Comparison of ENCODE assay signal across 23 cellular contexts in the genomic region with DNA sequence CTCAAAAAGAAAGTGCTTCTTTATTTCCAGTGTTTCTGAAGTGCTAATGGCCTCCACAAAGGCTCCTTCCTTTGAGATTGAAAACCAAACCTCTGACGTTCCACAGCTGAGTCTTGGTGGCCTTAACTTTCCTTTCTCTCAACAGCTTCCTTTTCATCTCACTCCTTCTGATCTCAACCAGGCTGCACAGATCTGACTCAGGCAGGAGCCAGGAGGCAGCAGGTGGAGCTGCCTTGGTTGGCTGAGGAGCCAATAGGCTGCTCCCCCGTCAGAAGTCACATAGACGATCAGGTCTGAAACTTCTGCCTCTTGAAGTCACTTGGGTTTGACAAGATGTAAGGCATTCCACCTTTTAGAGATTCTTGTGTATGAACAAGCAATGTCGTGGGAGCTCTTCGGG. TPM values are rescaled to one million over a fixed set of nuclear protein-coding genes. Genes with fewer than 3 reads are reported as not detected.
DNase-seq lines count a peak whose midpoint lies in the region; ATAC-seq and TF ChIP-seq lines count a peak whose summit lies in the region.
"Had no signal": no experiment of that assay in that cellular context is flagged by ENCODE, and none has a peak within 500 bp of the region (broad histone marks: within the 10 kb centered on the region; RNA-seq: fewer than 3 reads in every experiment).

No MANE protein-coding gene starts in this region.

- no peak overlapping the region for H3K4me3 Mint-ChIP-seq in activated CD4-positive, alpha-beta memory T cell treated with anti-CD3 and anti-CD28 coated beads for 36 hours
- H3K4me3 Mint-ChIP-seq in activated CD4-positive, alpha-beta memory T cell treated with anti-CD3 and anti-CD28 coated beads, Interleukin-2, amount 10 ng/mL, durations not matched to agents 7 days and 5 days, result no peak overlapping the region
- no peak overlapping the region for H3K4me3 Mint-ChIP-seq in activated naive CD8-positive, alpha-beta T cell treated with anti-CD3 and anti-CD28 coated beads, Interleukin-2, amount 50 U/mL, for 24 hours
- H3K4me3 Mint-ChIP-seq: neural crest cell had no signal

- peaks cover 16% of the 10 kb centered on the region for H3K27me3 Mint-ChIP-seq in activated CD4-positive, alpha-beta memory T cell treated with anti-CD3 and anti-CD28 coated beads for 36 hours
- peaks cover 5% of the 10 kb centered on the region for H3K27me3 Mint-ChIP-seq in activated CD4-positive, alpha-beta memory T cell treated with anti-CD3 and anti-CD28 coated beads, Interleukin-2, amount 10 ng/mL, durations not matched to agents 7 days and 5 days
- peaks cover 7% of the 10 kb centered on the region for H3K27me3 Mint-ChIP-seq in activated naive CD8-positive, alpha-beta T cell treated with anti-CD3 and anti-CD28 coated beads, Interleukin-2, amount 50 U/mL, for 24 hours

- H3K4me3 ChIP-seq in upper lobe of right lung (no peak overlapping the region), foreskin fibroblast (ENCODE audit: low read depth in 1 of 2, low read length in 2 of 2) (no peak overlapping the region)
- H3K4me3 ChIP-seq: body of pancreas, SJSA1, uterus had no signal

- peak; percentile 59 for DNase-seq in activated CD4-positive, alpha-beta memory T cell treated with anti-CD3 and anti-CD28 coated beads for 36 hours
- no peak for DNase-seq in activated CD4-positive, alpha-beta memory T cell treated with anti-CD3 and anti-CD28 coated beads, Interleukin-2, amount 10 ng/mL, durations not matched to agents 7 days and 5 days
- DNase-seq in stimulated activated CD4-positive, alpha-beta T cell treated with anti-CD3 and anti-CD28 coated beads, Interleukin-15, amount 100 ng/mL, for 48 hours (ENCODE audit: low read depth in 2 of 2), result peak; percentile 5 to 7
- no peak for DNase-seq in stimulated activated CD4-positive, alpha-beta T cell treated with anti-CD3 and anti-CD28 coated beads, Interleukin-12 subunit alpha, Interleukin-12 subunit beta, amount 100 ng/mL, for 4 hours
- DNase-seq in activated naive CD8-positive, alpha-beta T cell treated with anti-CD3 and anti-CD28 coated beads, Interleukin-2, amount 50 U/mL, for 24 hours, result no peak
- DNase-seq in upper lobe of right lung, result no peak
- DNase-seq in NCI-H510A treated with DMSO at 0.1 percent for 48 hours (lab: John Stamatoyannopoulos, UW), result no peak
- no peak for DNase-seq in foreskin fibroblast
- DNase-seq: body of pancreas, Caco-2, glutamatergic neuron, HCEC 1CT, mammary epithelial cell, NCI-H1694, NCI-H526 treated with DMSO at 0.1 percent for 48 hours, uterus had no signal

- H3K9me3 Mint-ChIP-seq in activated CD4-positive, alpha-beta memory T cell treated with anti-CD3 and anti-CD28 coated beads for 36 hours, result no peaks in the 10 kb centered on the region
- H3K9me3 Mint-ChIP-seq in activated CD4-positive, alpha-beta memory T cell treated with anti-CD3 and anti-CD28 coated beads, Interleukin-2, amount 10 ng/mL, durations not matched to agents 7 days and 5 days, result no peaks in the 10 kb centered on the region
- no peaks in the 10 kb centered on the region for H3K9me3 Mint-ChIP-seq in activated naive CD8-positive, alpha-beta T cell treated with anti-CD3 and anti-CD28 coated beads, Interleukin-2, amount 50 U/mL, for 24 hours
- H3K9me3 Mint-ChIP-seq: neural crest cell had no signal

- TF ChIP-seq CTCF in upper lobe of right lung (IDR thresholded peaks at IDR 0.05) (no peak), foreskin fibroblast (IDR thresholded peaks at IDR 0.05; ENCODE audit: low read depth, low read length) (no peak)

- peaks cover 3% of the 10 kb centered on the region for H3K4me1 Mint-ChIP-seq in activated CD4-positive, alpha-beta memory T cell treated with anti-CD3 and anti-CD28 coated beads for 36 hours (ENCODE audit: low read depth)
- H3K4me1 Mint-ChIP-seq in activated CD4-positive, alpha-beta memory T cell treated with anti-CD3 and anti-CD28 coated beads, Interleukin-2, amount 10 ng/mL, durations not matched to agents 7 days and 5 days, result no peaks in the 10 kb centered on the region
- H3K4me1 Mint-ChIP-seq in activated naive CD8-positive, alpha-beta T cell treated with anti-CD3 and anti-CD28 coated beads, Interleukin-2, amount 50 U/mL, for 24 hours, result no peaks in the 10 kb centered on the region
- H3K4me1 Mint-ChIP-seq: neural crest cell had no signal

- CTCF ChIA-PET in activated CD4-positive, alpha-beta memory T cell treated with anti-CD3 and anti-CD28 coated beads for 36 hours (lab: Charles Lee), result no interaction called here
- CTCF ChIA-PET in activated CD4-positive, alpha-beta memory T cell treated with anti-CD3 and anti-CD28 coated beads, Interleukin-2, amount 10 ng/mL, durations not matched to agents 7 days and 5 days (lab: Charles Lee), result no interaction called here

- no peak overlapping the region for H3K27ac ChIP-seq in upper lobe of right lung
- H3K27ac ChIP-seq: body of pancreas, parathyroid adenoma, SJSA1, uterus had no signal

- intact Hi-C loops in activated CD4-positive, alpha-beta memory T cell treated with anti-CD3 and anti-CD28 coated beads for 36 hours (cut with micrococcal nuclease), result no loop called here
- intact Hi-C loops in upper lobe of right lung (cut with DNase I), result no loop called here

- no peaks in the 10 kb centered on the region for H3K36me3 ChIP-seq in upper lobe of right lung
- H3K36me3 ChIP-seq: SJSA1, uterus had no signal

- H3K4me1 ChIP-seq in upper lobe of right lung, result no peaks in the 10 kb centered on the region
- H3K4me1 ChIP-seq: body of pancreas, Caco-2, parathyroid adenoma, SJSA1, uterus had no signal

- POLR2A ChIA-PET in activated CD4-positive, alpha-beta memory T cell treated with anti-CD3 and anti-CD28 coated beads for 36 hours (lab: Charles Lee), result no interaction called here
- POLR2A ChIA-PET in activated CD4-positive, alpha-beta memory T cell treated with anti-CD3 and anti-CD28 coated beads, Interleukin-2, amount 10 ng/mL, durations not matched to agents 7 days and 5 days (lab: Charles Lee), result no interaction called here

- H3K27ac Mint-ChIP-seq in activated CD4-positive, alpha-beta memory T cell treated with anti-CD3 and anti-CD28 coated beads for 36 hours, result no peak overlapping the region
- H3K27ac Mint-ChIP-seq in activated CD4-positive, alpha-beta memory T cell treated with anti-CD3 and anti-CD28 coated beads, Interleukin-2, amount 10 ng/mL, durations not matched to agents 7 days and 5 days, result no peak overlapping the region
- H3K27ac Mint-ChIP-seq in activated naive CD8-positive, alpha-beta T cell treated with anti-CD3 and anti-CD28 coated beads, Interleukin-2, amount 50 U/mL, for 24 hours, result no peak overlapping the region

- no peaks in the 10 kb centered on the region for H3K9me3 ChIP-seq in upper lobe of right lung
- H3K9me3 ChIP-seq: body of pancreas, Caco-2, SJSA1, uterus had no signal

- no peaks in the 10 kb centered on the region for H3K27me3 ChIP-seq in upper lobe of right lung
- H3K27me3 ChIP-seq: body of pancreas, uterus had no signal

- no peaks in the 10 kb centered on the region for H3K36me3 Mint-ChIP-seq in activated CD4-positive, alpha-beta memory T cell treated with anti-CD3 and anti-CD28 coated beads for 36 hours
- H3K36me3 Mint-ChIP-seq in activated CD4-positive, alpha-beta memory T cell treated with anti-CD3 and anti-CD28 coated beads, Interleukin-2, amount 10 ng/mL, durations not matched to agents 7 days and 5 days (ENCODE audit: low read depth), result no peaks in the 10 kb centered on the region
- no peaks in the 10 kb centered on the region for H3K36me3 Mint-ChIP-seq in activated naive CD8-positive, alpha-beta T cell treated with anti-CD3 and anti-CD28 coated beads, Interleukin-2, amount 50 U/mL, for 24 hours (ENCODE audit: low read depth)

- ATAC-seq in activated naive CD8-positive, alpha-beta T cell treated with anti-CD3 and anti-CD28 coated beads, Interleukin-2, amount 50 U/mL, for 24 hours, result peak; percentile 28
- peak; percentile 23 for ATAC-seq in upper lobe of right lung
- ATAC-seq: body of pancreas, sciatic nerve had no signal

RNA-seq across cellular contexts. Expression of a gene that starts 9.1 kb away (rescaled TPM):
- total RNA-seq in activated CD4-positive, alpha-beta memory T cell treated with anti-CD3 and anti-CD28 coated beads for 36 hours, result not detected
- total RNA-seq in activated CD4-positive, alpha-beta memory T cell treated with anti-CD3 and anti-CD28 coated beads, Interleukin-2, amount 10 ng/mL, durations not matched to agents 7 days and 5 days, result not detected
- 1.8 TPM for total RNA-seq in upper lobe of right lung
- total RNA-seq: Caco-2; Daoy; LHCN-M2; mammary epithelial cell; neural crest cell; SJSA1; T-helper 1 cell treated with Interleukin-12 subunit alpha and Interleukin-12 subunit beta and Interleukin-4 antibody, amounts not matched to agents 30 ng/mL and 1 ng/mL, for 36 hours had no signal

Comparison
In these comparisons a context has a peak if more than half of its experiments do, and no peak if none do; other contexts are left out.
1. DNase-seq: peak in activated CD4-positive, alpha-beta memory T cell treated with anti-CD3 and anti-CD28 coated beads for 36 hours (single experiment) and stimulated activated CD4-positive, alpha-beta T cell treated with anti-CD3 and anti-CD28 coated beads, Interleukin-15, amount 100 ng/mL, for 48 hours (2 of 2); none in activated CD4-positive, alpha-beta memory T cell treated with anti-CD3 and anti-CD28 coated beads, Interleukin-2, amount 10 ng/mL, durations not matched to agents 7 days and 5 days (single experiment), stimulated activated CD4-positive, alpha-beta T cell treated with anti-CD3 and anti-CD28 coated beads, Interleukin-12 subunit alpha, Interleukin-12 subunit beta, amount 100 ng/mL, for 4 hours (single experiment), activated naive CD8-positive, alpha-beta T cell treated with anti-CD3 and anti-CD28 coated beads, Interleukin-2, amount 50 U/mL, for 24 hours (single experiment), upper lobe of right lung (single experiment), NCI-H510A treated with DMSO at 0.1 percent for 48 hours (single experiment) and foreskin fibroblast (0 of 2).